Comparison of ENCODE assay signal across 19 cellular contexts in the genomic region with DNA sequence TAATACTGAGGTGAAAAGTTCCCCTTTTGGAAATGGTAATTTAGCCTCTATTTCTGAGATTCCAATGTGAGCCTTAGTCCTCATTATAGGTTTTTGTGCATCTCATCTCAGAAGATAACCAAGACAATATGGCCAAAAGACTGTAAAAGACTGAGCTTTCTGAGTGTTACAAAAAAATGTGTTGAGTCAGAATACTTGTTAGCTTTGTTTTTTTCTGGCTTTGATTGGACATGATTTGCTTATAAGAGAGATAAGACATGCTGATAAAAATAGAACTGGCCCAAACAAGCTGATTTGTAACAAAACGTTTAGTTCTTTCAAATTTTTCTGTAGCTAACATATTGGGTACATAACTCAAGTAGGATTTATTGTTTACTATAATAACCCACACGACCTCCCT. TPM values are rescaled to one million over a fixed set of nuclear protein-coding genes. Genes with fewer than 3 reads are reported as not detected.
A peak's percentile ranks its signal among the peaks of the same experiment; 100 is the strongest.
DNase-seq lines count a peak whose midpoint lies in the region; ATAC-seq and TF ChIP-seq lines count a peak whose summit lies in the region.
"Had no signal": no experiment of that assay in that cellular context is flagged by ENCODE, and none has a peak within 500 bp of the region (broad histone marks: within the 10 kb centered on the region; RNA-seq: fewer than 3 reads in every experiment).

No MANE protein-coding gene starts in this region.

- peaks cover 28% of the 10 kb centered on the region for H3K4me1 Mint-ChIP-seq in HFFc6 (ENCODE audit: low read depth)
- no peaks in the 10 kb centered on the region for H3K4me1 Mint-ChIP-seq in stimulated activated naive B cell treated with anti-CD40 and anti-IgM and Interleukin-4, amounts not matched to agents 10 μg/mL and 1 μg/mL and 100 μg/mL, for 72 hours
- H3K4me1 Mint-ChIP-seq: activated naive CD4-positive, alpha-beta T cell treated with anti-CD3 and anti-CD28 coated beads, Interleukin-2, amount 10 ng/mL, durations not matched to agents 7 days and 5 days; naive thymus-derived CD8-positive, alpha-beta T cell had no signal

- H4K8ac ChIP-seq in mesenchymal stem cell (ENCODE audit: low read length), result no peak overlapping the region

- H3K14ac ChIP-seq in mesenchymal stem cell (ENCODE audit: low read length in 2 of 2), result no peak overlapping the region

- H3K36me3 ChIP-seq in mesenchymal stem cell (ENCODE audit: control insufficient read depth in 1 of 2, insufficient read depth in 2 of 2, low read depth in 1 of 2, low read length in 2 of 2), result no peaks in the 10 kb centered on the region
- no peaks in the 10 kb centered on the region for H3K36me3 ChIP-seq in upper lobe of right lung
- H3K36me3 ChIP-seq: brain microvascular endothelial cell had no signal

- no peak overlapping the region for H2AK5ac ChIP-seq in mesenchymal stem cell (ENCODE audit: low read length, severe bottlenecking)

- H3K4me3 ChIP-seq in choroid plexus epithelial cell (ENCODE audit: low read depth, low read length) (no peak overlapping the region), mesenchymal stem cell (ENCODE audit: insufficient read depth in 1 of 2, low read depth in 1 of 2, low read length in 2 of 2) (no peak overlapping the region), upper lobe of right lung (no peak overlapping the region)

- no peak overlapping the region for H2BK15ac ChIP-seq in mesenchymal stem cell (ENCODE audit: low read depth, poor library complexity, severe bottlenecking)

- no peak overlapping the region for H2BK5ac ChIP-seq in mesenchymal stem cell (ENCODE audit: low read depth, low read length, poor library complexity, severe bottlenecking)

- no peaks in the 10 kb centered on the region for H3K27me3 ChIP-seq in mesenchymal stem cell (ENCODE audit: control insufficient read depth in 1 of 2, insufficient read depth in 1 of 2, low read length in 2 of 2)
- no peaks in the 10 kb centered on the region for H3K27me3 ChIP-seq in upper lobe of right lung
- H3K27me3 ChIP-seq: brain microvascular endothelial cell had no signal

- peak overlapping the region; percentile 24 for H3K9ac ChIP-seq in mesenchymal stem cell (ENCODE audit: low read length)

- no peak for ATAC-seq in upper lobe of right lung
- ATAC-seq in stimulated activated naive B cell treated with anti-CD40 and anti-IgM and Interleukin-4, amounts not matched to agents 10 μg/mL and 1 μg/mL and 100 μg/mL, for 72 hours (replicated peaks), result no peak
- ATAC-seq: activated CD4-positive, CD25-positive, alpha-beta regulatory T cell treated with anti-CD3 and anti-CD28 coated beads, Interleukin-2, amount 50 U/mL, for 24 hours; activated T-cell treated with anti-CD3 and anti-CD28 coated beads, Interleukin-2, amount 50 U/mL, for 4 hours; naive thymus-derived CD8-positive, alpha-beta T cell had no signal

- H2BK120ac ChIP-seq in mesenchymal stem cell (ENCODE audit: low read depth, low read length), result no peak overlapping the region

- H2BK12ac ChIP-seq in mesenchymal stem cell (ENCODE audit: low read length in 2 of 2), result no peak overlapping the region

- H3K4ac ChIP-seq in mesenchymal stem cell (ENCODE audit: low read depth in 1 of 2, low read length in 2 of 2), result no peak overlapping the region

- no peak overlapping the region for H2AFZ ChIP-seq in mesenchymal stem cell (ENCODE audit: low read depth, low read length)

- H3K4me2 ChIP-seq in mesenchymal stem cell (ENCODE audit: low read length, poor library complexity, severe bottlenecking), result no peak overlapping the region

- no peak overlapping the region for H3K27ac Mint-ChIP-seq in HFFc6
- H3K27ac Mint-ChIP-seq in stimulated activated naive B cell treated with anti-CD40 and anti-IgM and Interleukin-4, amounts not matched to agents 10 μg/mL and 1 μg/mL and 100 μg/mL, for 72 hours, result no peak overlapping the region
- H3K27ac Mint-ChIP-seq: activated naive CD4-positive, alpha-beta T cell treated with anti-CD3 and anti-CD28 coated beads, Interleukin-2, amount 10 ng/mL, durations not matched to agents 7 days and 5 days; dendritic cell treated with granulocyte-macrophage colony-stimulating factor and Interleukin-4, amounts not matched to agents 40 ng/mL and 50 ng/mL, for 4 days; naive thymus-derived CD8-positive, alpha-beta T cell had no signal

- no peak overlapping the region; the same call in 1 of the 2 replicates for H3K4me3 Mint-ChIP-seq in HFFc6
- H3K4me3 Mint-ChIP-seq in stimulated activated naive B cell treated with anti-CD40 and anti-IgM and Interleukin-4, amounts not matched to agents 10 μg/mL and 1 μg/mL and 100 μg/mL, for 72 hours, result no peak overlapping the region
- H3K4me3 Mint-ChIP-seq: activated naive CD4-positive, alpha-beta T cell treated with anti-CD3 and anti-CD28 coated beads, Interleukin-2, amount 10 ng/mL, durations not matched to agents 7 days and 5 days; activated T-cell treated with anti-CD3 and anti-CD28 coated beads, Interleukin-2, amount 50 U/mL, for 4 hours; dendritic cell treated with granulocyte-macrophage colony-stimulating factor and Interleukin-4, amounts not matched to agents 40 ng/mL and 50 ng/mL, for 4 days; naive thymus-derived CD8-positive, alpha-beta T cell had no signal

- DNase-seq in HFFc6, result peak; percentile 43
- peak; percentile 57 for DNase-seq in choroid plexus epithelial cell (ENCODE audit: low read depth)
- DNase-seq in mesenchymal stem cell, result peak; percentile 31
- DNase-seq in upper lobe of right lung, result no peak
- DNase-seq in NCI-H1694 (lab: John Stamatoyannopoulos, UW), result no peak
- no peak for DNase-seq in stimulated activated naive B cell treated with anti-CD40 and anti-IgM and Interleukin-4, amounts not matched to agents 10 μg/mL and 1 μg/mL and 100 μg/mL, for 72 hours
- no peak for DNase-seq in NCI-H510A treated with DMSO at 0.1 percent for 48 hours (lab: John Stamatoyannopoulos, UW)
- DNase-seq: activated naive CD4-positive, alpha-beta T cell treated with anti-CD3 and anti-CD28 coated beads, Interleukin-2, amount 10 ng/mL, durations not matched to agents 7 days and 5 days; activated T-cell treated with anti-CD3 and anti-CD28 coated beads, Interleukin-2, amount 50 U/mL, for 4 hours; brain microvascular endothelial cell; C1 segment of cervical spinal cord; KG1; MV-4-11; naive thymus-derived CD8-positive, alpha-beta T cell; NCI-H187 treated with DMSO at 0.1 percent for 48 hours; posterior cingulate gyrus; RPMI8226 had no signal

- H3K27me3 Mint-ChIP-seq in HFFc6 (ENCODE audit: insufficient read depth), result no peaks in the 10 kb centered on the region; the same call in 1 of the 2 replicates
- H3K27me3 Mint-ChIP-seq in stimulated activated naive B cell treated with anti-CD40 and anti-IgM and Interleukin-4, amounts not matched to agents 10 μg/mL and 1 μg/mL and 100 μg/mL, for 72 hours, result peaks cover 0 to 5% of the 10 kb centered on the region in 2 donors
- H3K27me3 Mint-ChIP-seq: activated naive CD4-positive, alpha-beta T cell treated with anti-CD3 and anti-CD28 coated beads, Interleukin-2, amount 10 ng/mL, durations not matched to agents 7 days and 5 days had no signal

- H4K91ac ChIP-seq in mesenchymal stem cell (ENCODE audit: low read length), result no peak overlapping the region

- H3K9me3 Mint-ChIP-seq in HFFc6, result no peaks in the 10 kb centered on the region
- H3K9me3 Mint-ChIP-seq in stimulated activated naive B cell treated with anti-CD40 and anti-IgM and Interleukin-4, amounts not matched to agents 10 μg/mL and 1 μg/mL and 100 μg/mL, for 72 hours, result no peaks in the 10 kb centered on the region
- H3K9me3 Mint-ChIP-seq: activated naive CD4-positive, alpha-beta T cell treated with anti-CD3 and anti-CD28 coated beads, Interleukin-2, amount 10 ng/mL, durations not matched to agents 7 days and 5 days; activated T-cell treated with anti-CD3 and anti-CD28 coated beads, Interleukin-2, amount 50 U/mL, for 4 hours; dendritic cell treated with granulocyte-macrophage colony-stimulating factor and Interleukin-4, amounts not matched to agents 40 ng/mL and 50 ng/mL, for 4 days; naive thymus-derived CD8-positive, alpha-beta T cell had no signal

- intact Hi-C loops in upper lobe of right lung (cut with DNase I), result no loop called here

- H3K9me3 ChIP-seq in mesenchymal stem cell (ENCODE audit: control insufficient read depth, low read length), result no peaks in the 10 kb centered on the region
- no peaks in the 10 kb centered on the region for H3K9me3 ChIP-seq in upper lobe of right lung

- H3K4me1 ChIP-seq in mesenchymal stem cell (ENCODE audit: control insufficient read depth, insufficient read depth, low read depth, low read length), result no peaks in the 10 kb centered on the region
- peaks cover 21% of the 10 kb centered on the region for H3K4me1 ChIP-seq in upper lobe of right lung

- H3K23ac ChIP-seq in mesenchymal stem cell (ENCODE audit: low read length in 2 of 2), result no peak overlapping the region

- H3K27ac ChIP-seq in mesenchymal stem cell (ENCODE audit: low read length, poor library complexity, severe bottlenecking) (no peak overlapping the region), upper lobe of right lung (peak overlapping the region; percentile 32)
- H3K27ac ChIP-seq: brain microvascular endothelial cell had no signal

- peaks cover 5% of the 10 kb centered on the region for H3K79me1 ChIP-seq in mesenchymal stem cell (replicated peaks; ENCODE audit: low read length, poor library complexity, severe bottlenecking)

- TF ChIP-seq CTCF in HFFc6 (IDR thresholded peaks at IDR 0.05) (no peak), choroid plexus epithelial cell (conservative IDR thresholded peaks at IDR 0.05; ENCODE audit: low read depth, low read length) (no peak), upper lobe of right lung (IDR thresholded peaks at IDR 0.05) (no peak)

- no peak overlapping the region for H3K18ac ChIP-seq in mesenchymal stem cell (ENCODE audit: low read depth in 1 of 2, low read length in 2 of 2)

- WGBS in mesenchymal stem cell, result 73% methylated on average over 1 of the region's 2 CpGs

- H3K36me3 Mint-ChIP-seq in HFFc6 (ENCODE audit: low read depth), result no peaks in the 10 kb centered on the region
- no peaks in the 10 kb centered on the region for H3K36me3 Mint-ChIP-seq in stimulated activated naive B cell treated with anti-CD40 and anti-IgM and Interleukin-4, amounts not matched to agents 10 μg/mL and 1 μg/mL and 100 μg/mL, for 72 hours
- H3K36me3 Mint-ChIP-seq: activated naive CD4-positive, alpha-beta T cell treated with anti-CD3 and anti-CD28 coated beads, Interleukin-2, amount 10 ng/mL, durations not matched to agents 7 days and 5 days; naive thymus-derived CD8-positive, alpha-beta T cell had no signal

RNA-seq across cellular contexts. Expression of gene FILIP1, which starts 33.0 kb away (rescaled TPM):
- total RNA-seq in HFFc6 (2021; fragmentation: NEBNext Ultra II Directional; extraction: Animal tissue kit (Norgen Biotek cat#: 25700)), result under 1 TPM; 0.09 to 0.24 (median 0.12) TPM
- 5.4 TPM for polyA plus RNA-seq in mesenchymal stem cell (2013, experiment 1 of 2)
- 5.3 TPM for polyA plus RNA-seq in mesenchymal stem cell (2013, experiment 2 of 2)
- 21.6 TPM for total RNA-seq in upper lobe of right lung
- total RNA-seq: naive thymus-derived CD8-positive, alpha-beta T cell had no signal

Comparison
In these comparisons a context has a peak if more than half of its experiments do, and no peak if none do; other contexts are left out.
1. DNase-seq: peak in HFFc6 (single experiment), choroid plexus epithelial cell (single experiment) and mesenchymal stem cell (single experiment); none in upper lobe of right lung (single experiment), NCI-H1694 (single experiment), stimulated activated naive B cell treated with anti-CD40 and anti-IgM and Interleukin-4, amounts not matched to agents 10 μg/mL and 1 μg/mL and 100 μg/mL, for 72 hours (single experiment) and NCI-H510A treated with DMSO at 0.1 percent for 48 hours (single experiment).
2. RNA of gene FILIP1, which starts 33.0 kb away (total RNA-seq): 21.6 TPM in upper lobe of right lung (single experiment); 0.09 to 0.24 TPM in HFFc6; every median in the first group is over 10 times any median in the second.